Comparison of ENCODE assay signal across 38 cellular contexts in the genomic region with DNA sequence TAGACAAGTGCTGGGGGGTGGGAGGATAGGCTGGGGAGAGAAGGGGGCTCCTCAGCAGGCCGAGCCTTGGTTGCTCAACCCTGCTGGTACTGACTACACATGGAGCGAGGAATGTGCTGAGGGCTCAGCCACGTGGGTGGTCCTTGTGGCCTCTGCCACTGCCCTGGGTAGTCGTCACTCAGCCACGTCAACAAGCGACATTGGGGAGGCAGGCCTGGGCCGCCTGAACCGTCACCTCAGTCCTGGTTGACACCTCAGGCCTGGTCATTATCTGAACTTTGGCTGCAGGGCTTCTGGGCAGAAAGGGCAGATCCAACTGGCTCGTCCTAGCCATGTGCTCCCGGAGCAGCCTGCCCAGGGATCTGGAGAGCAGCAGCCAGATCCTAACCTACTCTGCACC.
"Had no signal": no experiment of that assay in that cellular context is flagged by ENCODE, and none has a peak within 500 bp of the region (broad histone marks: within the 10 kb centered on the region; RNA-seq: fewer than 3 reads in every experiment).

No MANE protein-coding gene starts in this region.

- H3K27ac ChIP-seq: ascending aorta, cardiac muscle cell, VCaP had no signal

- H3K36me3 ChIP-seq: ascending aorta, cardiac muscle cell had no signal

- H3K4me3 Mint-ChIP-seq: activated B cell treated with CpG ODN at 0.5 μM for 24 hours; activated CD4-positive, alpha-beta memory T cell treated with anti-CD3 and anti-CD28 coated beads for 36 hours; activated CD4-positive, alpha-beta T cell treated with anti-CD3 and anti-CD28 coated beads, Interleukin-2, amount 10 ng/mL, durations not matched to agents 24 days and 14 days; activated CD8-positive, alpha-beta T cell treated with anti-CD3 and anti-CD28 coated beads for 36 hours; activated naive CD4-positive, alpha-beta T cell treated with anti-CD3 and anti-CD28 coated beads for 36 hours; activated naive CD8-positive, alpha-beta T cell treated with anti-CD3 and anti-CD28 coated beads for 36 hours; activated T-cell treated with anti-CD3 and anti-CD28 coated beads, Interleukin-2, amount 50 U/mL, for 4 hours; activated T-cell treated with anti-CD3 and anti-CD28 coated beads, Interleukin-2, amount 50 U/mL, for 72 hours; activated T-helper 1 cell treated with anti-CD3 and anti-CD28 coated beads, Interleukin-12 subunit alpha, Interleukin-12 subunit beta, Interleukin-2, Interleukin-4 antibody, amounts not matched to agents 30 ng/mL and 10 ng/mL and 1 ng/mL, durations not matched to agents 14 hours and 24 hours and 36 hours; activated T-helper 17 cell treated with anti-CD3 and anti-CD28 coated beads, Interleukin-2, amount 50 U/mL, for 72 hours; brain; central memory CD8-positive, alpha-beta T cell; T-helper 1 cell treated with Interleukin-12 subunit alpha and Interleukin-12 subunit beta and Interleukin-4 antibody, amounts not matched to agents 30 μg/mL and 1 μg/mL, for 36 hours; T-helper 2 cell treated with Interferon-gamma antibody and Interleukin-4, amounts not matched to agents 5 μg/mL and 100 μg/mL, for 36 hours had no signal

- H3K4me3 ChIP-seq: ascending aorta, cardiac muscle cell had no signal

- ATAC-seq: activated CD8-positive, alpha-beta T cell treated with anti-CD3 and anti-CD28 coated beads for 36 hours; activated naive CD4-positive, alpha-beta T cell treated with anti-CD3 and anti-CD28 coated beads, Interleukin-2, amount 50 U/mL, for 72 hours; activated T-cell treated with anti-CD3 and anti-CD28 coated beads, Interleukin-2, amount 50 U/mL, for 4 hours; activated T-cell treated with anti-CD3 and anti-CD28 coated beads, Interleukin-2, amount 50 U/mL, for 72 hours; activated T-helper 17 cell treated with anti-CD3 and anti-CD28 coated beads, Interleukin-2, amount 50 U/mL, for 72 hours had no signal

- DNase-seq: activated B cell treated with CpG ODN at 0.5 μM for 24 hours; activated CD4-positive, alpha-beta memory T cell treated with anti-CD3 and anti-CD28 coated beads for 36 hours; activated CD4-positive, alpha-beta T cell treated with anti-CD3 and anti-CD28 coated beads for 4 hours; activated CD4-positive, alpha-beta T cell treated with anti-CD3 and anti-CD28 coated beads, Interleukin-2, amount 10 ng/mL, durations not matched to agents 24 days and 14 days; activated CD4-positive, alpha-beta T cell treated with anti-CD3 and anti-CD28 coated beads, Interleukin-2, amount 50 U/mL, for 1 hour; activated CD4-positive, alpha-beta T cell treated with anti-CD3 and anti-CD28 coated beads, Interleukin-2, amount 50 U/mL, for 4 hours; activated CD4-positive, CD25-positive, alpha-beta regulatory T cell treated with anti-CD3 and anti-CD28 coated beads, Interleukin-2, amount 50 U/mL, for 72 hours; activated CD8-positive, alpha-beta memory T cell treated with anti-CD3 and anti-CD28 coated beads, Interleukin-2, amount 50 U/mL, for 4 hours; activated CD8-positive, alpha-beta T cell treated with anti-CD3 and anti-CD28 coated beads for 36 hours; activated effector memory CD4-positive, alpha-beta T cell treated with anti-CD3 and anti-CD28 coated beads, Interleukin-2, amount 50 U/mL, for 16 hours; activated gamma-delta T cell treated with Interleukin-2 at 50 U/mL for 16 hours; activated naive CD4-positive, alpha-beta T cell; activated naive CD4-positive, alpha-beta T cell treated with anti-CD3 and anti-CD28 coated beads for 36 hours; activated naive CD4-positive, alpha-beta T cell treated with anti-CD3 and anti-CD28 coated beads, Interleukin-2, amount 50 U/mL, for 16 hours; activated naive CD8-positive, alpha-beta T cell treated with anti-CD3 and anti-CD28 coated beads for 36 hours; activated T-cell treated with anti-CD3 and anti-CD28 coated beads for 4 hours; activated T-cell treated with anti-CD3 and anti-CD28 coated beads, Interleukin-2, amount 50 U/mL, for 1 hour; activated T-cell treated with anti-CD3 and anti-CD28 coated beads, Interleukin-2, amount 50 U/mL, for 4 hours; activated T-cell treated with anti-CD3 and anti-CD28 coated beads, Interleukin-2, amount 50 U/mL, for 72 hours; amygdala; anterior cingulate cortex; caudate nucleus; cerebellar nuclear complex; T-helper 1 cell; T-helper 2 cell; T-helper 9 cell had no signal

- H3K4me1 ChIP-seq: ascending aorta had no signal

- H3K27me3 Mint-ChIP-seq: activated B cell treated with CpG ODN at 0.5 μM for 24 hours; activated CD4-positive, alpha-beta memory T cell treated with anti-CD3 and anti-CD28 coated beads for 36 hours; activated CD4-positive, alpha-beta T cell treated with anti-CD3 and anti-CD28 coated beads, Interleukin-2, amount 10 ng/mL, durations not matched to agents 24 days and 14 days; activated CD8-positive, alpha-beta T cell treated with anti-CD3 and anti-CD28 coated beads for 36 hours; activated naive CD8-positive, alpha-beta T cell treated with anti-CD3 and anti-CD28 coated beads for 36 hours; activated T-helper 17 cell treated with anti-CD3 and anti-CD28 coated beads, Interleukin-2, amount 50 U/mL, for 72 hours; brain; central memory CD8-positive, alpha-beta T cell had no signal

- H3K27ac Mint-ChIP-seq: activated B cell treated with CpG ODN at 0.5 μM for 24 hours; activated CD4-positive, alpha-beta memory T cell treated with anti-CD3 and anti-CD28 coated beads for 36 hours; activated CD4-positive, alpha-beta T cell treated with anti-CD3 and anti-CD28 coated beads, Interleukin-2, amount 10 ng/mL, durations not matched to agents 24 days and 14 days; activated CD8-positive, alpha-beta T cell treated with anti-CD3 and anti-CD28 coated beads for 36 hours; activated naive CD4-positive, alpha-beta T cell treated with anti-CD3 and anti-CD28 coated beads for 36 hours; activated naive CD4-positive, alpha-beta T cell treated with anti-CD3 and anti-CD28 coated beads, Interleukin-2, amount 50 U/mL, for 72 hours; activated naive CD8-positive, alpha-beta T cell treated with anti-CD3 and anti-CD28 coated beads for 36 hours; activated T-cell treated with anti-CD3 and anti-CD28 coated beads, Interleukin-2, amount 50 U/mL, for 72 hours; activated T-helper 1 cell treated with anti-CD3 and anti-CD28 coated beads, Interleukin-12 subunit alpha, Interleukin-12 subunit beta, Interleukin-2, Interleukin-4 antibody, amounts not matched to agents 30 ng/mL and 10 ng/mL and 1 ng/mL, durations not matched to agents 14 hours and 24 hours and 36 hours; activated T-helper 17 cell treated with anti-CD3 and anti-CD28 coated beads, Interleukin-2, amount 50 U/mL, for 72 hours; brain; T-helper 1 cell treated with Interleukin-12 subunit alpha and Interleukin-12 subunit beta and Interleukin-4 antibody, amounts not matched to agents 30 μg/mL and 1 μg/mL, for 36 hours; T-helper 2 cell treated with Interferon-gamma antibody and Interleukin-4, amounts not matched to agents 5 μg/mL and 100 μg/mL, for 36 hours had no signal

- H3K27me3 ChIP-seq: ascending aorta, cardiac muscle cell had no signal

- H3K4me1 Mint-ChIP-seq: activated B cell treated with CpG ODN at 0.5 μM for 24 hours; activated CD4-positive, alpha-beta T cell treated with anti-CD3 and anti-CD28 coated beads, Interleukin-2, amount 10 ng/mL, durations not matched to agents 24 days and 14 days; activated naive CD8-positive, alpha-beta T cell treated with anti-CD3 and anti-CD28 coated beads for 36 hours; activated T-helper 17 cell treated with anti-CD3 and anti-CD28 coated beads, Interleukin-2, amount 50 U/mL, for 72 hours; brain; central memory CD8-positive, alpha-beta T cell had no signal

- FAIRE-seq: bronchial epithelial cell, TTC549 had no signal

- H3K9me3 Mint-ChIP-seq: activated B cell treated with CpG ODN at 0.5 μM for 24 hours; activated CD4-positive, alpha-beta memory T cell treated with anti-CD3 and anti-CD28 coated beads for 36 hours; activated CD4-positive, alpha-beta T cell treated with anti-CD3 and anti-CD28 coated beads, Interleukin-2, amount 10 ng/mL, durations not matched to agents 24 days and 14 days; activated CD8-positive, alpha-beta T cell treated with anti-CD3 and anti-CD28 coated beads for 36 hours; activated naive CD4-positive, alpha-beta T cell treated with anti-CD3 and anti-CD28 coated beads for 36 hours; activated naive CD4-positive, alpha-beta T cell treated with anti-CD3 and anti-CD28 coated beads, Interleukin-2, amount 50 U/mL, for 72 hours; activated naive CD8-positive, alpha-beta T cell treated with anti-CD3 and anti-CD28 coated beads for 36 hours; activated T-cell treated with anti-CD3 and anti-CD28 coated beads, Interleukin-2, amount 50 U/mL, for 4 hours; activated T-helper 1 cell treated with anti-CD3 and anti-CD28 coated beads, Interleukin-12 subunit alpha, Interleukin-12 subunit beta, Interleukin-2, Interleukin-4 antibody, amounts not matched to agents 30 ng/mL and 10 ng/mL and 1 ng/mL, durations not matched to agents 14 hours and 24 hours and 36 hours; activated T-helper 17 cell treated with anti-CD3 and anti-CD28 coated beads, Interleukin-2, amount 50 U/mL, for 72 hours; brain; central memory CD8-positive, alpha-beta T cell; T-helper 1 cell treated with Interleukin-12 subunit alpha and Interleukin-12 subunit beta and Interleukin-4 antibody, amounts not matched to agents 30 μg/mL and 1 μg/mL, for 36 hours; T-helper 2 cell treated with Interferon-gamma antibody and Interleukin-4, amounts not matched to agents 5 μg/mL and 100 μg/mL, for 36 hours had no signal

- H3K9me3 ChIP-seq: ascending aorta had no signal
